1 cellular context compared by ENCODE assay signal in genomic region chr12:132837693-132838463, GRCh38.
TF ChIP-seq lines count a peak whose summit lies in the region.

No MANE protein-coding gene starts in this region.

TF ChIP-seq in endothelial cell of umbilical vein, 7 proteins besides CTCF, POLR2A, EP300 and RAD21:
- TF ChIP-seq POLR2AphosphoS5 (IDR thresholded peaks at IDR 0.05; ENCODE audit: insufficient read depth, low read depth, low read length): peak; percentile 16
- TF ChIP-seq MYC (IDR thresholded peaks at IDR 0.05; ENCODE audit: low read depth, low read length): no peak
TF ChIP-seq in endothelial cell of umbilical vein: peak in this region for 1.
